ENCODE assay signal across 1 cellular context in the genomic region with DNA sequence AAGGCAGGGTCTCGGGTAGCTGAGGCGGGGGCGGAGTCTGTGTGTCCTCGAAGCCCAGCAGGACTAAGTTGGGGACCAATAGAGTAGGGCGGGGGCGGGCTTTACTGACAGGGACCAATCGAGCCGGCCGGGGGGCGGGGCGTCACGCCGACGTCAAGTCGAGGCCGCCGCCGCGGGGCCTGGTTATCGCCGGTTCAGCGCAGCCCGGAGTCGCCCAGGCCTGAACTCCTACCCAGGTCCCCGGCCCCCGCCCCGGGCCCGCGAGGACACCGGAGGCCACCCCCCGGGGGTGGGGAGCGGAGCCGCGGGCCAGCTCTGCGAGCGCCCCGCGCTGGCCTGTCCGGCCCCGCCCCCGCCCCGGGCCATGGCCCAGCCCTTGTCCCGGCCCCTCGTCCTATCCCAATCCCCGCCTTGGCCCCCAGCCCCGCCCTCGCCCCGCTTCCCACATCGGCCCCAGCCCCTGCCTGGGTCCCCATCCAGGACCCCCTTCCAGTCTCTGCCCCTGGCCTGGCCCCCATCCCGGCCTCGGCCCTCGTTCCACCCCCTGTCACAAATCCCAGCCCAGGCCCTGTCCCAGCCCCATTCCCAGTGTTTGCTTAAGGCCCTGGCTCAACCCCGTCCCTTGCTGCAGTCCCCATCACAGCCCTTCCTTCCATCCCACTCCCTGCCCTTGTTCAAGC.
A peak's percentile ranks its signal among the peaks of the same experiment; 100 is the strongest.
TF ChIP-seq lines count a peak whose summit lies in the region.

A gene with protein sequence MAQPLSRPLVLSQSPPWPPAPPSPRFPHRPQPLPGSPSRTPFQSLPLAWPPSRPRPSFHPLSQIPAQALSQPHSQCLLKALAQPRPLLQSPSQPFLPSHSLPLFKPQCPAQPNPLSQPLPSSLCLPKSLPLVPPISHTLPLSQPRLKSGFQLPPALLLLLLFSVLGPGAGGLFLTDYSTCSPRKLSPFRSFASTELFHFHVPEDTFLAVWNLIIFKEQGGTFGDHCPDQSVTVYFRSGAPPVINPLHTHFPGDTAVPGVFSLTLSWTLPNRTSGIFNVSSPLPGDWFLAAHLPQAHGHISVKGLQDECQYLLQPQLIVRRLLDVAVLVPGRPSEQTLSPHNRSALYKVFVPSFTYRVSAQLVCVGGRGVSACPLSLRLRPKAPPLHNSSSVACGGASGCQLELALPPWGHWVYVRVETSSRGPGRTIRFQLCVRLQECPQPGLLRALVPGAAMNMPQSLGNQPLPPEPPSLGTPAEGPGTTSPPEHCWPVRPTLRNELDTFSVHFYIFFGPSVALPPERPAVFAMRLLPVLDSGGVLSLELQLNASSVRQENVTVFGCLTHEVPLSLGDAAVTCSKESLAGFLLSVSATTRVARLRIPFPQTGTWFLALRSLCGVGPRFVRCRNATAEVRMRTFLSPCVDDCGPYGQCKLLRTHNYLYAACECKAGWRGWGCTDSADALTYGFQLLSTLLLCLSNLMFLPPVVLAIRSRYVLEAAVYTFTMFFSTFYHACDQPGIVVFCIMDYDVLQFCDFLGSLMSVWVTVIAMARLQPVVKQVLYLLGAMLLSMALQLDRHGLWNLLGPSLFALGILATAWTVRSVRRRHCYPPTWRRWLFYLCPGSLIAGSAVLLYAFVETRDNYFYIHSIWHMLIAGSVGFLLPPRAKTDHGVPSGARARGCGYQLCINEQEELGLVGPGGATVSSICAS (plus strand): TSS at position 145 of the 680 bp plus-strand sequence. CDS start 220 bp downstream, at position 365.

TF ChIP-seq in neural cell, 6 proteins besides CTCF, POLR2A, EP300 and RAD21 (continued from another document):
- TF ChIP-seq SMC3 (conservative IDR thresholded peaks at IDR 0.05; ENCODE audit: poor library complexity) (peak; percentile 2), POLR2AphosphoS5 (IDR thresholded peaks at IDR 0.05) (peak; percentile 88), EZH2 (IDR thresholded peaks at IDR 0.05; ENCODE audit: borderline replicate concordance, insufficient read depth, low read length, poor library complexity, severe bottlenecking) (no peak)
